Comparison of ENCODE assay signal across 8 cellular contexts in the genomic region with DNA sequence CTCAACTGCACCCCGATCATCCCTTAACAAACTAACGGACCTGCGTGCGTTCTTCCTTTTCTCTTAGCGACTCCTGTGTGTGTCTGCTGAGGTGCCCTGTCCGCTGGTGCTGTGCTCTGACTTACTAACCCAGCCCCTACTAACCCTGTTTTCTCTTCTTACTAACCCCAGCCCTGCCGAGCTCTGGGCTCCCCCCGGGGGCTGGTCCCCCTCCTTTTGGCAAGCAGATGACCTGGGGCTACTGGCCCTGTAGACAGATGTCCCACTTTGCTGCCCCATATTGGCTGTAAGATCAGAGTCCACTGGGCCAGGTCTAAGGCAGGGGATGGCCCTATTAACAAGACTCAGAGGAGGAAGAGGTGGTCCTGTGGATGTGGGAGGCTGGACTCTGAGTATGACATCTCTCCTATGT. TPM values are rescaled to one million over a fixed set of nuclear protein-coding genes. Genes with fewer than 3 reads are reported as not detected.
A peak's percentile ranks its signal among the peaks of the same experiment; 100 is the strongest.
DNase-seq lines count a peak whose midpoint lies in the region; ATAC-seq and TF ChIP-seq lines count a peak whose summit lies in the region.

No MANE protein-coding gene starts in this region.

- no peaks in the 10 kb centered on the region for H3K36me3 ChIP-seq in SK-N-SH (replicated peaks in 1 of 2; ENCODE audit: control insufficient read depth in 1 of 2, insufficient read depth in 2 of 2, low read length in 1 of 2)
- no peaks in the 10 kb centered on the region for H3K36me3 ChIP-seq in adrenal gland (replicated peaks in 1 of 2)
- no peaks in the 10 kb centered on the region for H3K36me3 ChIP-seq in lower lobe of right lung
- no peaks in the 10 kb centered on the region for H3K36me3 ChIP-seq in uterus

- TF ChIP-seq POLR2A in adrenal gland (IDR thresholded peaks at IDR 0.05) (no peak), uterus (IDR thresholded peaks at IDR 0.05) (no peak)

- no peak for ATAC-seq in SK-N-SH treated with all-trans-retinoic acid at 6 μM for 48 hours
- ATAC-seq in HG03469 (IDR thresholded peaks at IDR 0.05; ENCODE audit: unreplicated experiment) = peak; percentile 4
- ATAC-seq in lower lobe of right lung = no peak

- H3K9ac ChIP-seq in SK-N-SH = peak overlapping the region; percentile 91

- TF ChIP-seq CTCF in SK-N-SH (IDR thresholded peaks at IDR 0.05) (no peak), adrenal gland (IDR thresholded peaks at IDR 0.05) (no peak), lower lobe of right lung (IDR thresholded peaks at IDR 0.05) (no peak), uterus (IDR thresholded peaks at IDR 0.05) (no peak)

- POLR2A ChIA-PET in SK-N-SH (lab: Yijun Ruan, JAX) = interaction anchor here (0.6 to 1.5 kb wide), 9 partner anchors 15 to 1343 kb away, joined by 3 to 7 read pairs (median 3); a partner anchor contains a TSS

- intact Hi-C loops in adrenal gland (cut with DNase I) = no loop called here
- intact Hi-C loops in lower lobe of right lung (cut with DNase I) = no loop called here
- intact Hi-C loops in uterus (cut with DNase I; ENCODE audit: low total_unique reads) = no loop called here

- WGBS in SK-N-SH (ENCODE audit: low lambda C conversion rate) = 87% methylated on average over 8 of the region's 8 CpGs
- WGBS in adrenal gland, 4 donors = 75 to 88% (median 83%) methylated on average over 8 of the region's 8 CpGs

- H3K79me2 ChIP-seq in SK-N-SH (ENCODE audit: insufficient read depth) = peaks cover 32% of the 10 kb centered on the region

- no peak for TF ChIP-seq RAD21 in SK-N-SH (IDR thresholded peaks at IDR 0.05; ENCODE audit: low read length)

- no peaks in the 10 kb centered on the region for H4K20me1 ChIP-seq in SK-N-SH (ENCODE audit: insufficient read depth)

- peak overlapping the region; percentile 87 for H3K4me2 ChIP-seq in SK-N-SH

- peaks cover 15 to 51% of the 10 kb centered on the region in 2 experiments; a peak in 2 of 4 replicates for H3K4me1 ChIP-seq in SK-N-SH (ENCODE audit: control insufficient read depth in 1 of 2, insufficient read depth in 2 of 2, low read depth in 1 of 2, low read length in 1 of 2)
- H3K4me1 ChIP-seq in adrenal gland (replicated peaks in 1 of 2) = peaks cover 15 to 25% of the 10 kb centered on the region in 2 donors
- H3K4me1 ChIP-seq in lower lobe of right lung = peaks cover 42% of the 10 kb centered on the region
- peaks cover 0 to 9% of the 10 kb centered on the region in 2 donors for H3K4me1 ChIP-seq in uterus

- peaks cover 16% of the 10 kb centered on the region for H3F3A ChIP-seq in SK-N-SH (replicated peaks; ENCODE audit: insufficient read depth)

- H3K9me2 ChIP-seq in SK-N-SH = no peaks in the 10 kb centered on the region

- DNase-seq in SK-N-SH (no peak), adrenal gland (no peak), lower lobe of right lung (no peak), uterus (no peak), NAMALWA (ENCODE audit: low spot score) (no peak), NCI-H774 (lab: John Stamatoyannopoulos, UW) (no peak)

- H3K4me3 ChIP-seq in SK-N-SH (ENCODE audit: low read depth in 2 of 2, low read length in 1 of 2) = peak overlapping the region; percentile 96
- H3K4me3 ChIP-seq in adrenal gland = peak overlapping the region in 2 of 4 donors; percentile 54 to 77
- peak overlapping the region; percentile 82 for H3K4me3 ChIP-seq in lower lobe of right lung
- peak overlapping the region; percentile 78 to 97 for H3K4me3 ChIP-seq in uterus

- peak overlapping the region; percentile 77 for H2AFZ ChIP-seq in SK-N-SH (ENCODE audit: low read depth)

- H3K9me3 ChIP-seq in SK-N-SH = no peaks in the 10 kb centered on the region
- no peaks in the 10 kb centered on the region for H3K9me3 ChIP-seq in adrenal gland (replicated peaks in 1 of 3)
- H3K9me3 ChIP-seq in lower lobe of right lung = no peaks in the 10 kb centered on the region
- no peaks in the 10 kb centered on the region for H3K9me3 ChIP-seq in uterus

- H3K27ac ChIP-seq in SK-N-SH (ENCODE audit: low read depth in 2 of 2, low read length in 1 of 2) (peak overlapping the region; percentile 99), adrenal gland (peak overlapping the region; percentile 48 to 97 (median 88)), lower lobe of right lung (peak overlapping the region; percentile 97), uterus (peak overlapping the region; percentile 92 to 95)

- TF ChIP-seq EP300 in SK-N-SH (IDR thresholded peaks at IDR 0.05; ENCODE audit: borderline replicate concordance in 1 of 2, low read depth in 1 of 2, low read length in 1 of 2) = no peak

- H3K27me3 ChIP-seq in SK-N-SH (ENCODE audit: insufficient read depth) = no peaks in the 10 kb centered on the region
- H3K27me3 ChIP-seq in adrenal gland = no peaks in the 10 kb centered on the region
- H3K27me3 ChIP-seq in lower lobe of right lung (ENCODE audit: low read depth) = no peaks in the 10 kb centered on the region
- no peaks in the 10 kb centered on the region for H3K27me3 ChIP-seq in uterus

- CTCF ChIA-PET in SK-N-SH (lab: Yijun Ruan, JAX) = interaction anchor here (0.7 to 2.1 kb wide), 3 partner anchors 25 to 169 kb away, joined by 3 to 8 read pairs (median 3); no protein-coding TSS in a partner anchor

TF ChIP-seq in SK-N-SH, 30 proteins besides CTCF, POLR2A, EP300 and RAD21:
- no peak for TF ChIP-seq TCF12 (IDR thresholded peaks at IDR 0.05)
- no peak for TF ChIP-seq RFX5 (IDR thresholded peaks at IDR 0.05; ENCODE audit: low read length)
- TF ChIP-seq, protein P1, sequence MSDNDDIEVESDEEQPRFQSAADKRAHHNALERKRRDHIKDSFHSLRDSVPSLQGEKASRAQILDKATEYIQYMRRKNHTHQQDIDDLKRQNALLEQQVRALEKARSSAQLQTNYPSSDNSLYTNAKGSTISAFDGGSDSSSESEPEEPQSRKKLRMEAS (IDR thresholded peaks at IDR 0.05; ENCODE audit: low read depth) = no peak

TF ChIP-seq in SK-N-SH treated with all-trans-retinoic acid at 6 μM for 48 hours, 23 proteins besides CTCF, POLR2A, EP300 and RAD21 (continues in another document):
- no peak for TF ChIP-seq CSDC2 (CRISPR knock-in tag; IDR thresholded peaks at IDR 0.05)
- TF ChIP-seq, protein P2, sequence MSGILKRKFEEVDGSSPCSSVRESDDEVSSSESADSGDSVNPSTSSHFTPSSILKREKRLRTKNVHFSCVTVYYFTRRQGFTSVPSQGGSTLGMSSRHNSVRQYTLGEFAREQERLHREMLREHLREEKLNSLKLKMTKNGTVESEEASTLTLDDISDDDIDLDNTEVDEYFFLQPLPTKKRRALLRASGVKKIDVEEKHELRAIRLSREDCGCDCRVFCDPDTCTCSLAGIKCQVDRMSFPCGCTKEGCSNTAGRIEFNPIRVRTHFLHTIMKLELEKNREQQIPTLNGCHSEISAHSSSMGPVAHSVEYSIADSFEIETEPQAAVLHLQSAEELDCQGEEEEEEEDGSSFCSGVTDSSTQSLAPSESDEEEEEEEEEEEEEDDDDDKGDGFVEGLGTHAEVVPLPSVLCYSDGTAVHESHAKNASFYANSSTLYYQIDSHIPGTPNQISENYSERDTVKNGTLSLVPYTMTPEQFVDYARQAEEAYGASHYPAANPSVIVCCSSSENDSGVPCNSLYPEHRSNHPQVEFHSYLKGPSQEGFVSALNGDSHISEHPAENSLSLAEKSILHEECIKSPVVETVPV (CRISPR knock-in tag; IDR thresholded peaks at IDR 0.05) = no peak
- no peak for TF ChIP-seq GLIS3 (CRISPR knock-in tag; IDR thresholded peaks at IDR 0.05)
- TF ChIP-seq TOX (CRISPR knock-in tag; IDR thresholded peaks at IDR 0.05; ENCODE audit: borderline replicate concordance) = no peak
- no peak for TF ChIP-seq ZC3H10 (CRISPR knock-in tag; IDR thresholded peaks at IDR 0.05)
- TF ChIP-seq, protein P3, sequence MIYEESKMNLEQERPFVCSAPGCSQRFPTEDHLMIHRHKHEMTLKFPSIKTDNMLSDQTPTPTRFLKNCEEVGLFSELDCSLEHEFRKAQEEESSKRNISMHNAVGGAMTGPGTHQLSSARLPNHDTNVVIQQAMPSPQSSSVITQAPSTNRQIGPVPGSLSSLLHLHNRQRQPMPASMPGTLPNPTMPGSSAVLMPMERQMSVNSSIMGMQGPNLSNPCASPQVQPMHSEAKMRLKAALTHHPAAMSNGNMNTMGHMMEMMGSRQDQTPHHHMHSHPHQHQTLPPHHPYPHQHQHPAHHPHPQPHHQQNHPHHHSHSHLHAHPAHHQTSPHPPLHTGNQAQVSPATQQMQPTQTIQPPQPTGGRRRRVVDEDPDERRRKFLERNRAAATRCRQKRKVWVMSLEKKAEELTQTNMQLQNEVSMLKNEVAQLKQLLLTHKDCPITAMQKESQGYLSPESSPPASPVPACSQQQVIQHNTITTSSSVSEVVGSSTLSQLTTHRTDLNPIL (CRISPR knock-in tag; IDR thresholded peaks at IDR 0.05; ENCODE audit: low read depth) = no peak
- no peak for TF ChIP-seq ARNTL (CRISPR knock-in tag; IDR thresholded peaks at IDR 0.05; ENCODE audit: borderline replicate concordance, low read depth)
- TF ChIP-seq BACH2 (CRISPR knock-in tag; IDR thresholded peaks at IDR 0.05; ENCODE audit: borderline replicate concordance) = no peak

RNA-seq across cellular contexts. Expression of a gene that starts 14.7 kb away (rescaled TPM):
- polyA plus RNA-seq in SK-N-SH (2012; rRNA removed) (5.4 and 10.4 TPM in 2 replicates), adrenal gland (10 to 100 TPM in 1 of 3 donors, 1 to 10 TPM in 2; 4.6 to 23.9 (median 7.0) TPM)
- 0.62 and 1.1 TPM in 2 replicates for polyA plus RNA-seq in SK-N-SH (2012; cell fraction: cytosol; rRNA removed)
- polyA plus RNA-seq in SK-N-SH (2012; cell fraction: nucleus; rRNA removed) = 44.1 and 55.9 TPM in 2 replicates
- total RNA-seq in adrenal gland (10 to 100 TPM in 2 of 8 donors, 1 to 10 TPM in 4, under 1 TPM in 2; 0.18 to 11.4 (median 1.5) TPM), lower lobe of right lung (6.8 TPM), uterus (1 to 10 TPM in 3 of 4 donors, under 1 TPM in 1; 0.51 to 5.3 (median 3.1) TPM)

RNA-seq across cellular contexts. Expression of a gene that starts 50.3 kb away (rescaled TPM):
- polyA plus RNA-seq in SK-N-SH (2012; rRNA removed) (not detected in 2 replicates), adrenal gland (not detected)
- polyA plus RNA-seq in SK-N-SH (2012; cell fraction: cytosol; rRNA removed) = not detected in 2 replicates
- not detected in 2 replicates for polyA plus RNA-seq in SK-N-SH (2012; cell fraction: nucleus; rRNA removed)
- total RNA-seq in adrenal gland (not detected), lower lobe of right lung (not detected), uterus (not detected)

RNA-seq across cellular contexts. Expression of a gene that starts 54.2 kb away (rescaled TPM):
- polyA plus RNA-seq in SK-N-SH (2012; rRNA removed) (0.05 TPM in 1 of 2 replicates, not detected in the other), adrenal gland (1 to 10 TPM in 1 of 3 donors, under 1 TPM in 2; 0.55 to 1.4 (median 0.88) TPM)
- 0.07 and 0.09 TPM in 2 replicates for polyA plus RNA-seq in SK-N-SH (2012; cell fraction: cytosol; rRNA removed)
- not detected in 2 replicates for polyA plus RNA-seq in SK-N-SH (2012; cell fraction: nucleus; rRNA removed)
- total RNA-seq in adrenal gland (1 to 10 TPM in 7 of 8 donors, under 1 TPM in 1; 0.72 to 2.6 (median 2.1) TPM), lower lobe of right lung (1.4 TPM), uterus (1 to 10 TPM in 1 of 4 donors, under 1 TPM in 1, not detected in 2; 0.55 to 4.1 TPM)
